ENCODE assay signal across 12 cellular contexts in the genomic region with DNA sequence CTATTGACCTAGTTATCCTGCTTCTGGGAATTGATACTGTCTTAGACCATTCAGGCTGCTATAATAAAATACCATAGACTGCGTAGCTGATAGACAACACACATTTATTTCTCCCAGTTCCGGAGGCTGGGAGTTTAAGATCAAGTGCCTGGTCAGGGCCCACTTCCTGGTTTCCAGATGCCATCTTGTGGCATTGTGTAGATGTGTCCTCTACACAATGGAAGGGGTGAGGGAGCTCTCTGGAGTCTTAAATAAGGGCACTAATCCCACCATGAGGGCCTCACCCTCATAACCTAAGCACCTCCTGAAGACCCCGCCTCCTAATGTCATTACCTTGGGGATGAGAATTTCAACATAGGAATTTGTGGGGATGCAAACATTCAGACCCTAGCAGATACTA.
DNase-seq lines count a peak whose midpoint lies in the region; ATAC-seq and TF ChIP-seq lines count a peak whose summit lies in the region.
"Had no signal": no experiment of that assay in that cellular context is flagged by ENCODE, and none has a peak within 500 bp of the region (broad histone marks: within the 10 kb centered on the region; RNA-seq: fewer than 3 reads in every experiment).

No MANE protein-coding gene starts in this region.

- peak; percentile 52 for TF ChIP-seq RAD21 in IMR-90 (IDR thresholded peaks at IDR 0.05; ENCODE audit: low read length)

- no peak overlapping the region for H3K18ac ChIP-seq in IMR-90 (ENCODE audit: low read depth, low read length)

- H3K79me2 ChIP-seq in DOHH2 (ENCODE audit: control insufficient read depth, low read length), result no peaks in the 10 kb centered on the region

- H3K9me3 Mint-ChIP-seq in activated CD4-positive, alpha-beta T cell treated with anti-CD3 and anti-CD28 coated beads, Interleukin-2, amount 10 ng/mL, durations not matched to agents 24 days and 14 days, result no peaks in the 10 kb centered on the region
- H3K9me3 Mint-ChIP-seq: activated T-helper 2 cell treated with anti-CD3 and anti-CD28 coated beads, Interferon-gamma antibody, Interleukin-2, Interleukin-4, amounts not matched to agents 10 μg/mL and 5 μg/mL and 100 μg/mL, durations not matched to agents 14 hours and 24 hours and 36 hours had no signal

- H3K56ac ChIP-seq in IMR-90 (ENCODE audit: extremely low read depth, insufficient read depth, low read length), result no peak overlapping the region

- no peaks in the 10 kb centered on the region for H3K9me1 ChIP-seq in IMR-90 (ENCODE audit: insufficient read depth, low read length)

- no peak overlapping the region for H2AK5ac ChIP-seq in IMR-90 (ENCODE audit: low read depth, low read length)

- H3K4me3 Mint-ChIP-seq in activated CD4-positive, alpha-beta T cell treated with anti-CD3 and anti-CD28 coated beads, Interleukin-2, amount 10 ng/mL, durations not matched to agents 24 days and 14 days, result no peak overlapping the region

- H3K79me1 ChIP-seq in IMR-90 (ENCODE audit: low read depth in 1 of 2, low read length in 2 of 2), result no peaks in the 10 kb centered on the region

- H3K4me1 ChIP-seq in DOHH2 (ENCODE audit: control insufficient read depth, low read length) (no peaks in the 10 kb centered on the region), IMR-90 (ENCODE audit: control insufficient read depth, insufficient read depth, low read length) (no peaks in the 10 kb centered on the region), SJCRH30 (no peaks in the 10 kb centered on the region), spleen (no peaks in the 10 kb centered on the region)
- H3K4me1 ChIP-seq: heart right ventricle had no signal

- H3F3A ChIP-seq in DOHH2 (ENCODE audit: control insufficient read depth, insufficient read depth), result no peaks in the 10 kb centered on the region

- no peak overlapping the region for H3K9ac ChIP-seq in IMR-90 (ENCODE audit: low read depth, low read length)

- H3K9me2 ChIP-seq in DOHH2 (replicated peaks; ENCODE audit: control insufficient read depth, low read length), result no peaks in the 10 kb centered on the region

- H4K8ac ChIP-seq in IMR-90 (ENCODE audit: low read depth in 2 of 2, low read length in 2 of 2), result no peak overlapping the region

- DNase-seq in IMR-90 (peak; percentile 22), SJCRH30 (peak; percentile 4 to 31), foreskin melanocyte (peak; percentile 35), spleen (no peak), cerebellum (ENCODE audit: low spot score) (no peak)
- DNase-seq in activated CD4-positive, alpha-beta T cell treated with anti-CD3 and anti-CD28 coated beads, Interleukin-2, amount 10 ng/mL, durations not matched to agents 24 days and 14 days, result no peak
- DNase-seq: cortex of kidney, DMS153, heart right ventricle had no signal

- no peaks in the 10 kb centered on the region for H3K4me1 Mint-ChIP-seq in activated CD4-positive, alpha-beta T cell treated with anti-CD3 and anti-CD28 coated beads, Interleukin-2, amount 10 ng/mL, durations not matched to agents 24 days and 14 days

- H3K14ac ChIP-seq in IMR-90 (replicated peaks; ENCODE audit: low read depth, low read length), result no peak overlapping the region

- POLR2A ChIA-PET in IMR-90 (lab: Charles Lee; ENCODE audit: unreplicated experiment), result no interaction called here

- no peak overlapping the region for H3K27ac ChIP-seq in DOHH2 (ENCODE audit: low read depth, low read length)
- H3K27ac ChIP-seq in IMR-90 (ENCODE audit: insufficient read depth, low read length), result no peak overlapping the region
- no peak overlapping the region for H3K27ac ChIP-seq in SJCRH30
- H3K27ac ChIP-seq in spleen, result no peak overlapping the region
- H3K27ac ChIP-seq: heart right ventricle had no signal

- CTCF ChIA-PET in IMR-90 (lab: Yijun Ruan, JAX), result interaction anchor here (1.2 kb wide), 1 partner anchor 25 kb away, joined by 3 read pairs; no protein-coding TSS in a partner anchor

- H2BK15ac ChIP-seq in IMR-90 (ENCODE audit: low read depth, low read length), result no peak overlapping the region

- intact Hi-C loops in IMR-90 (cut with micrococcal nuclease) (no loop called here), spleen (cut with DNase I; ENCODE audit: low total_unique reads) (no loop called here)
- intact Hi-C loops in activated CD4-positive, alpha-beta T cell treated with anti-CD3 and anti-CD28 coated beads, Interleukin-2, amount 10 ng/mL, durations not matched to agents 24 days and 14 days (cut with micrococcal nuclease), result no loop called here

- H3K9me3 ChIP-seq in DOHH2 (ENCODE audit: control insufficient read depth, insufficient read depth, low read length), result no peaks in the 10 kb centered on the region
- H3K9me3 ChIP-seq in IMR-90 (ENCODE audit: control insufficient read depth, insufficient read depth, low read length), result no peaks in the 10 kb centered on the region
- no peaks in the 10 kb centered on the region for H3K9me3 ChIP-seq in SJCRH30 (replicated peaks)
- H3K9me3 ChIP-seq in spleen, result peaks cover 0 to 8% (median 0%) of the 10 kb centered on the region in 8 donors

- H3K36me3 ChIP-seq in DOHH2 (ENCODE audit: control insufficient read depth, low read length) (no peaks in the 10 kb centered on the region), IMR-90 (ENCODE audit: control insufficient read depth, insufficient read depth, low read length) (no peaks in the 10 kb centered on the region), SJCRH30 (no peaks in the 10 kb centered on the region), spleen (no peaks in the 10 kb centered on the region)
- H3K36me3 ChIP-seq: heart right ventricle had no signal

- no peak overlapping the region for H2BK5ac ChIP-seq in IMR-90 (ENCODE audit: low read depth, low read length, poor library complexity, severe bottlenecking)

- no peak overlapping the region for H4K91ac ChIP-seq in IMR-90 (ENCODE audit: insufficient read depth, low read depth, low read length)

- ATAC-seq in IMR-90 (ENCODE audit: low read depth) (no peak; the same call in 1 of the 2 replicates), HG02840 (IDR thresholded peaks at IDR 0.05; ENCODE audit: low FRiP score, unreplicated experiment) (no peak)
- ATAC-seq: heart right ventricle had no signal

- H3K27me3 ChIP-seq in DOHH2 (ENCODE audit: control insufficient read depth, low read length) (no peaks in the 10 kb centered on the region), IMR-90 (ENCODE audit: control insufficient read depth, insufficient read depth, low read length) (0 out of 2 replicates have a peak, but pooled peaks cover 2% of the 10 kb centered on the region), SJCRH30 (no peaks in the 10 kb centered on the region), spleen (replicated peaks in 1 of 7) (no peaks in the 10 kb centered on the region)
- H3K27me3 ChIP-seq: heart right ventricle had no signal

- TF ChIP-seq CTCF in DOHH2 (IDR thresholded peaks at IDR 0.05; ENCODE audit: low read depth, low read length, poor library complexity, severe bottlenecking) (peak; percentile 36), IMR-90 (conservative IDR thresholded peaks at IDR 0.05; ENCODE audit: low read depth, low read length) (peak; percentile 29; the same call in 1 of the 2 replicates), spleen (IDR thresholded peaks at IDR 0.05 in 8 of 11, conservative IDR thresholded peaks at IDR 0.05 in 3 of 11) (no peak)

- no CpG with 5 or more reads among the region's 3 CpGs for WGBS in IMR-90 (ENCODE audit: extremely low coverage in 2 of 2, insufficient read length in 1 of 2), 2 experiments
- WGBS in spleen, 5 donors, result 88 to 92% (median 89%) methylated on average over 3 of the region's 3 CpGs

- H3K4me2 ChIP-seq in DOHH2 (ENCODE audit: low read length) (no peak overlapping the region), IMR-90 (ENCODE audit: low read depth, low read length) (no peak overlapping the region)

- H3K4me3 ChIP-seq in DOHH2 (ENCODE audit: low read length) (no peak overlapping the region), IMR-90 (ENCODE audit: insufficient read depth, low read depth, low read length) (no peak overlapping the region), SJCRH30 (no peak overlapping the region), spleen (no peak overlapping the region)
- H3K4me3 ChIP-seq: heart right ventricle had no signal

- no peak overlapping the region for H3K27ac Mint-ChIP-seq in activated CD4-positive, alpha-beta T cell treated with anti-CD3 and anti-CD28 coated beads, Interleukin-2, amount 10 ng/mL, durations not matched to agents 24 days and 14 days
- H3K27ac Mint-ChIP-seq: activated T-helper 2 cell treated with anti-CD3 and anti-CD28 coated beads, Interferon-gamma antibody, Interleukin-2, Interleukin-4, amounts not matched to agents 10 μg/mL and 5 μg/mL and 100 μg/mL, durations not matched to agents 14 hours and 24 hours and 36 hours had no signal

- H3K4ac ChIP-seq in IMR-90 (ENCODE audit: low read depth, low read length), result no peak overlapping the region

- H2BK20ac ChIP-seq in IMR-90 (ENCODE audit: low read depth, low read length), result no peak overlapping the region

- no peak overlapping the region for H2BK120ac ChIP-seq in IMR-90 (ENCODE audit: low read depth, low read length)

- TF ChIP-seq POLR2A in IMR-90 (IDR thresholded peaks at IDR 0.05; ENCODE audit: low read depth, low read length) (no peak), spleen (IDR thresholded peaks at IDR 0.05) (no peak)

- no peak overlapping the region for H3K23ac ChIP-seq in IMR-90 (ENCODE audit: low read depth, low read length)

- dilution Hi-C loops in IMR-90 (cut with HindIII; ENCODE audit: low sequenced_read_pairs, unreplicated experiment), result no loop called here

- H3K27me3 Mint-ChIP-seq in activated CD4-positive, alpha-beta T cell treated with anti-CD3 and anti-CD28 coated beads, Interleukin-2, amount 10 ng/mL, durations not matched to agents 24 days and 14 days, result no peaks in the 10 kb centered on the region

- in situ Hi-C loops in IMR-90 (cut with MboI; ENCODE audit: low sequenced_read_pairs), result no loop called here

- no peak overlapping the region for H4K5ac ChIP-seq in IMR-90 (ENCODE audit: low read depth, low read length)

- no TSS peak for BruUV-seq in IMR-90 (replicated peaks; lab: Mats Ljungman, UMichigan)

- H4K20me1 ChIP-seq in DOHH2 (ENCODE audit: control insufficient read depth, insufficient read depth, low read depth, low read length) (no peaks in the 10 kb centered on the region), IMR-90 (ENCODE audit: insufficient read depth, low read length) (no peaks in the 10 kb centered on the region)

- no peak overlapping the region for H2AK9ac ChIP-seq in IMR-90 (replicated peaks; ENCODE audit: low read depth, low read length, poor library complexity)

- no peaks in the 10 kb centered on the region for H3K36me3 Mint-ChIP-seq in activated CD4-positive, alpha-beta T cell treated with anti-CD3 and anti-CD28 coated beads, Interleukin-2, amount 10 ng/mL, durations not matched to agents 24 days and 14 days (ENCODE audit: low read depth)

- H2AFZ ChIP-seq in IMR-90 (replicated peaks; ENCODE audit: low read length, poor library complexity), result no peak overlapping the region

TF ChIP-seq in IMR-90, 13 proteins besides CTCF, POLR2A, EP300 and RAD21 (continues in another document):
- TF ChIP-seq CEBPB (IDR thresholded peaks at IDR 0.05; ENCODE audit: low read depth, low read length), result no peak
- TF ChIP-seq NFE2L2 (IDR thresholded peaks at IDR 0.05; ENCODE audit: low read depth, low read length), result no peak
- TF ChIP-seq MXI1 (IDR thresholded peaks at IDR 0.05; ENCODE audit: borderline replicate concordance, low read depth, low read length), result no peak
- TF ChIP-seq BHLHE40 (IDR thresholded peaks at IDR 0.05; ENCODE audit: low read depth, low read length), result no peak
- no peak for TF ChIP-seq CHD1 (IDR thresholded peaks at IDR 0.05; ENCODE audit: low read depth, low read length)

Comparison
In these comparisons a context has a peak if more than half of its experiments do, and no peak if none do; other contexts are left out.
1. CTCF ChIP-seq: peak in DOHH2 (single experiment) and IMR-90 (single experiment); none in spleen (0 of 11).
2. DNase-seq: peak in IMR-90 (single experiment), SJCRH30 (2 of 2) and foreskin melanocyte (single experiment); none in spleen (single experiment), cerebellum (single experiment) and activated CD4-positive, alpha-beta T cell treated with anti-CD3 and anti-CD28 coated beads, Interleukin-2, amount 10 ng/mL, durations not matched to agents 24 days and 14 days (single experiment).